Comparison of ENCODE assay signal across 16 cellular contexts in the genomic region with DNA sequence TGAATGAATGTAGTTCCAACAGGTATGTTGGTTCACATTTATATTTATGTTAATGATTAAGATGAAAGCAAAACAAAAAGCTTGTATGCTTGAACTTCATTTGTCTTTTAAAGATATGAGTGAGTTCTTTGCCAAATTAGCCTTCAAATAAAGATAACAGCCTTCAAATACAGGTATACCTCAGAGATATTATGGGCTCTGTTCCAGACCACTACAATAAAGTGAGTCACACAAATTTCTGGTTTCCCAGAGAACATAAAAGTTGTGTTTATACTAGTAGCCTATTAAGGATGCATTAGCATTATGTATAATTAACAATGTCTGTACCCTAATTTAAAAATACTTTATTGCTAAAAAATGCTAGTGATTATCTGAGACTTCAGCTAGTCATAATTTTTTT.
"Had no signal": no experiment of that assay in that cellular context is flagged by ENCODE, and none has a peak within 500 bp of the region (broad histone marks: within the 10 kb centered on the region; RNA-seq: fewer than 3 reads in every experiment).

No MANE protein-coding gene starts in this region.

- ATAC-seq: activated T-cell treated with anti-CD3 and anti-CD28 coated beads, Interleukin-2, amount 50 U/mL, for 72 hours; left lobe of liver had no signal

- H3K4me1 ChIP-seq: ascending aorta, thyroid gland had no signal

- H3K27me3 ChIP-seq: ascending aorta, cardiac muscle cell, thyroid gland had no signal

- H3K27ac ChIP-seq: ascending aorta, cardiac muscle cell, thyroid gland, WERI-Rb-1 had no signal

- H3K4me3 ChIP-seq: ascending aorta, cardiac muscle cell, thyroid gland had no signal

- H3K36me3 ChIP-seq: ascending aorta, cardiac muscle cell, thyroid gland, WERI-Rb-1 had no signal

- H3K9me3 ChIP-seq: ascending aorta, thyroid gland had no signal

- DNase-seq: activated CD4-positive, alpha-beta T cell treated with anti-CD3 and anti-CD28 coated beads for 1 hour; activated effector memory CD4-positive, alpha-beta T cell treated with anti-CD3 and anti-CD28 coated beads, Interleukin-2, amount 50 U/mL, for 16 hours; activated naive CD4-positive, alpha-beta T cell treated with anti-CD3 and anti-CD28 coated beads, Interleukin-2, amount 50 U/mL, for 16 hours; activated T-cell treated with anti-CD3 and anti-CD28 coated beads, Interleukin-2, amount 50 U/mL, for 72 hours; dermis blood vessel endothelial cell; effector memory CD4-positive, alpha-beta T cell; midbrain; nephron progenitor cell; nucleus accumbens; stimulated activated CD4-positive, alpha-beta T cell treated with anti-CD3 and anti-CD28 coated beads, Interleukin-2, amount 100 ng/mL, for 24 hours; stimulated activated naive CD4-positive, alpha-beta T cell treated with Interleukin-2 at 50 U/mL for 16 hours; thyroid gland; WERI-Rb-1 had no signal
